Comparison of ENCODE assay signal across 9 cellular contexts in the genomic region with DNA sequence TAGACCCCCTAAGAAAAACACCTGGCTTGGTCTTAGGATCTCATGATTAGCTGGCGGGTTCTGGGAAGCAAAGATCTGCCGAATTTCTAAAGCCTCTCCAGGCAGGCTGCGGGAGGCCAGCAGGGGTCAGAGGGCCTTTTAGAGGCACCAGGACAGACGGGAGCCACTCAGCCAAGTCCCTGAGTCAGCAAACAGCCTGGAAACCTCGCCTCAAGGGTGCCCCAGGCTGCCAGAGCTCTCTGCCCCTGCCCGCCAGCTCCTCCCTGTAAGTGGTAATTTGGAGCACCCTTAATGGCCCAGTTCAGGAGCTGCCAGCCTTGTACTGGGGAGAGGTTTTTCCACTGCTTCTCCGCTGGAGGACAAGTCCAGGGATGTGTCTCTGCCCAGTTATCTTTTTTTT.
DNase-seq lines count a peak whose midpoint lies in the region; ATAC-seq and TF ChIP-seq lines count a peak whose summit lies in the region.
"Had no signal": no experiment of that assay in that cellular context is flagged by ENCODE, and none has a peak within 500 bp of the region (broad histone marks: within the 10 kb centered on the region; RNA-seq: fewer than 3 reads in every experiment).

No MANE protein-coding gene starts in this region.

- TF ChIP-seq EP300 in SK-N-SH (IDR thresholded peaks at IDR 0.05; ENCODE audit: borderline replicate concordance in 1 of 2, low read depth in 1 of 2, low read length in 1 of 2): no peak

- CTCF ChIA-PET in SK-N-SH (lab: Yijun Ruan, JAX): interaction anchor here (0.9 to 1.2 kb wide), 2 partner anchors 25 to 113 kb away, joined by 3 to 4 read pairs; no protein-coding TSS in a partner anchor

- peaks cover 1% of the 10 kb centered on the region for H3K27me3 Mint-ChIP-seq in endothelial cell (ENCODE audit: unreplicated experiment)

- no peaks in the 10 kb centered on the region for H3K9me3 Mint-ChIP-seq in endothelial cell (ENCODE audit: unreplicated experiment)

- no peak overlapping the region for H2BK15ac ChIP-seq in mesendoderm (replicated peaks; ENCODE audit: low read depth)

- no peak for TF ChIP-seq CTCF in SK-N-SH (IDR thresholded peaks at IDR 0.05)
- TF ChIP-seq CTCF in endothelial cell (IDR thresholded peaks at IDR 0.05; ENCODE audit: unreplicated experiment): no peak
- no peak for TF ChIP-seq CTCF in uterus (IDR thresholded peaks at IDR 0.05)

- H3K9ac ChIP-seq in SK-N-SH: no peak overlapping the region
- H3K9ac ChIP-seq in mesendoderm (ENCODE audit: low read length): no peak overlapping the region

- H3K27ac Mint-ChIP-seq in endothelial cell (ENCODE audit: unreplicated experiment): no peak overlapping the region

- H4K8ac ChIP-seq in mesendoderm (ENCODE audit: low read depth, low read length): no peak overlapping the region

- H3K9me3 ChIP-seq in SK-N-SH: no peaks in the 10 kb centered on the region
- no peaks in the 10 kb centered on the region for H3K9me3 ChIP-seq in uterus

- H3K4ac ChIP-seq in mesendoderm (ENCODE audit: low read depth, low read length): no peak overlapping the region

- H3K23ac ChIP-seq in mesendoderm (ENCODE audit: low read length): no peak overlapping the region

- H3K79me1 ChIP-seq in mesendoderm (ENCODE audit: low read length): no peaks in the 10 kb centered on the region

- H3K4me3 Mint-ChIP-seq in endothelial cell (ENCODE audit: unreplicated experiment): no peak overlapping the region

- TF ChIP-seq POLR2A in uterus (IDR thresholded peaks at IDR 0.05): no peak

- DNase-seq in SK-N-SH (no peak), endothelial cell (ENCODE audit: low spot score) (peak; percentile 22), mesendoderm (peak; percentile 53), uterus (no peak), NCI-H774 (lab: John Stamatoyannopoulos, UW) (no peak)
- DNase-seq: midbrain had no signal

- no peak overlapping the region for H3K18ac ChIP-seq in mesendoderm (ENCODE audit: low read length)

- POLR2A ChIA-PET in SK-N-SH (lab: Yijun Ruan, JAX): interaction anchor here (0.5 kb wide), 1 partner anchor 9 kb away, joined by 4 read pairs; no protein-coding TSS in a partner anchor

- no peaks in the 10 kb centered on the region for H4K20me1 ChIP-seq in SK-N-SH (ENCODE audit: insufficient read depth)

- H3K27ac ChIP-seq in SK-N-SH (ENCODE audit: low read depth in 2 of 2, low read length in 1 of 2) (no peak overlapping the region), mesendoderm (ENCODE audit: low read depth, low read length) (no peak overlapping the region), uterus (peak overlapping the region; percentile 47 to 70)

- H2AFZ ChIP-seq in SK-N-SH (ENCODE audit: low read depth): no peak overlapping the region

- no peaks in the 10 kb centered on the region; a peak in 1 of 4 replicates for H3K4me1 ChIP-seq in SK-N-SH (ENCODE audit: control insufficient read depth in 1 of 2, insufficient read depth in 2 of 2, low read depth in 1 of 2, low read length in 1 of 2)
- peaks cover 3% of the 10 kb centered on the region for H3K4me1 ChIP-seq in mesendoderm (ENCODE audit: control insufficient read depth, low read depth, low read length)
- H3K4me1 ChIP-seq in uterus: no peaks in the 10 kb centered on the region

- WGBS in SK-N-SH (ENCODE audit: low lambda C conversion rate): 89% methylated on average over 6 of the region's 7 CpGs
- WGBS in mesendoderm (ENCODE audit: extremely low coverage, insufficient coverage, low lambda C conversion rate): no CpG with 5 or more reads among the region's 7 CpGs

- peaks cover 15% of the 10 kb centered on the region for H3K4me1 Mint-ChIP-seq in endothelial cell (ENCODE audit: unreplicated experiment)

- H2AK5ac ChIP-seq in mesendoderm (ENCODE audit: low read length): no peak overlapping the region

- H3F3A ChIP-seq in SK-N-SH (replicated peaks; ENCODE audit: insufficient read depth): no peaks in the 10 kb centered on the region

- H3K56ac ChIP-seq in mesendoderm (ENCODE audit: low read length): no peak overlapping the region

- peak; percentile 41 for ATAC-seq in SK-N-SH treated with all-trans-retinoic acid at 6 μM for 48 hours
- no peak for ATAC-seq in GM18861 (IDR thresholded peaks at IDR 0.05; ENCODE audit: unreplicated experiment)
- ATAC-seq in HG03439 (IDR thresholded peaks at IDR 0.05; ENCODE audit: unreplicated experiment): no peak

- no peak overlapping the region for H4K5ac ChIP-seq in mesendoderm (ENCODE audit: low read length)

- no peak overlapping the region for H2BK5ac ChIP-seq in mesendoderm (ENCODE audit: low read length)

- no peak for TF ChIP-seq RAD21 in SK-N-SH (IDR thresholded peaks at IDR 0.05; ENCODE audit: low read length)

- peaks cover 5% of the 10 kb centered on the region for H3K36me3 Mint-ChIP-seq in endothelial cell (ENCODE audit: low read depth, unreplicated experiment)

- H3K4me3 ChIP-seq in SK-N-SH (ENCODE audit: low read depth in 2 of 2, low read length in 1 of 2): no peak overlapping the region
- H3K4me3 ChIP-seq in mesendoderm (ENCODE audit: low read length): no peak overlapping the region
- H3K4me3 ChIP-seq in uterus: no peak overlapping the region

- H3K27me3 ChIP-seq in SK-N-SH (ENCODE audit: insufficient read depth): no peaks in the 10 kb centered on the region
- H3K27me3 ChIP-seq in mesendoderm (ENCODE audit: insufficient read depth, low read length, poor library complexity): no peaks in the 10 kb centered on the region
- H3K27me3 ChIP-seq in uterus: no peaks in the 10 kb centered on the region

- intact Hi-C loops in uterus (cut with DNase I; ENCODE audit: low total_unique reads): no loop called here

- no peaks in the 10 kb centered on the region for H3K36me3 ChIP-seq in SK-N-SH (replicated peaks in 1 of 2; ENCODE audit: control insufficient read depth in 1 of 2, insufficient read depth in 2 of 2, low read length in 1 of 2)
- no peaks in the 10 kb centered on the region for H3K36me3 ChIP-seq in mesendoderm (ENCODE audit: control insufficient read depth, insufficient read depth, low read length)
- no peaks in the 10 kb centered on the region for H3K36me3 ChIP-seq in uterus

- H2BK120ac ChIP-seq in mesendoderm (ENCODE audit: low read depth, low read length): no peak overlapping the region

- no peaks in the 10 kb centered on the region for H3K9me2 ChIP-seq in SK-N-SH

- H3K4me2 ChIP-seq in SK-N-SH (no peak overlapping the region), mesendoderm (ENCODE audit: low read length) (no peak overlapping the region)

- no peaks in the 10 kb centered on the region for H3K79me2 ChIP-seq in SK-N-SH (ENCODE audit: insufficient read depth)
- H3K79me2 ChIP-seq in mesendoderm (ENCODE audit: control insufficient read depth, insufficient read depth, low read length): no peaks in the 10 kb centered on the region

TF ChIP-seq in SK-N-SH treated with all-trans-retinoic acid at 6 μM for 48 hours, 23 proteins besides CTCF, POLR2A, EP300 and RAD21 (continues in another document):
- TF ChIP-seq TCF4 (CRISPR knock-in tag; IDR thresholded peaks at IDR 0.05; ENCODE audit: borderline replicate concordance): no peak
- no peak for TF ChIP-seq ARNTL (CRISPR knock-in tag; IDR thresholded peaks at IDR 0.05; ENCODE audit: borderline replicate concordance, low read depth)
- TF ChIP-seq, protein P1, sequence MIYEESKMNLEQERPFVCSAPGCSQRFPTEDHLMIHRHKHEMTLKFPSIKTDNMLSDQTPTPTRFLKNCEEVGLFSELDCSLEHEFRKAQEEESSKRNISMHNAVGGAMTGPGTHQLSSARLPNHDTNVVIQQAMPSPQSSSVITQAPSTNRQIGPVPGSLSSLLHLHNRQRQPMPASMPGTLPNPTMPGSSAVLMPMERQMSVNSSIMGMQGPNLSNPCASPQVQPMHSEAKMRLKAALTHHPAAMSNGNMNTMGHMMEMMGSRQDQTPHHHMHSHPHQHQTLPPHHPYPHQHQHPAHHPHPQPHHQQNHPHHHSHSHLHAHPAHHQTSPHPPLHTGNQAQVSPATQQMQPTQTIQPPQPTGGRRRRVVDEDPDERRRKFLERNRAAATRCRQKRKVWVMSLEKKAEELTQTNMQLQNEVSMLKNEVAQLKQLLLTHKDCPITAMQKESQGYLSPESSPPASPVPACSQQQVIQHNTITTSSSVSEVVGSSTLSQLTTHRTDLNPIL (CRISPR knock-in tag; IDR thresholded peaks at IDR 0.05; ENCODE audit: low read depth): no peak
- TF ChIP-seq RARB (CRISPR knock-in tag; IDR thresholded peaks at IDR 0.05): no peak
- no peak for TF ChIP-seq ISL1 (CRISPR knock-in tag; IDR thresholded peaks at IDR 0.05)
- no peak for TF ChIP-seq BACH2 (CRISPR knock-in tag; IDR thresholded peaks at IDR 0.05; ENCODE audit: borderline replicate concordance)
- no peak for TF ChIP-seq ZFP30 (CRISPR knock-in tag; IDR thresholded peaks at IDR 0.05)
- no peak for TF ChIP-seq PPARA (CRISPR knock-in tag; IDR thresholded peaks at IDR 0.05; ENCODE audit: borderline replicate concordance)
- TF ChIP-seq ZC3H10 (CRISPR knock-in tag; IDR thresholded peaks at IDR 0.05): no peak
- no peak for TF ChIP-seq ZFP3 (CRISPR knock-in tag; IDR thresholded peaks at IDR 0.05)

TF ChIP-seq in SK-N-SH, 30 proteins besides CTCF, POLR2A, EP300 and RAD21 (continues in another document):
- TF ChIP-seq SIN3A (IDR thresholded peaks at IDR 0.05; ENCODE audit: borderline replicate concordance, low read depth, low read length) (no peak), CHD2 (IDR thresholded peaks at IDR 0.05; ENCODE audit: low read length, partially characterized antibody) (no peak), TAF1 (IDR thresholded peaks at IDR 0.05; ENCODE audit: borderline replicate concordance, low read depth, low read length) (no peak), TEAD4 (IDR thresholded peaks at IDR 0.05; ENCODE audit: borderline replicate concordance, insufficient read depth) (no peak), FOXJ3 (CRISPR knock-in tag; IDR thresholded peaks at IDR 0.05) (no peak), JUND (IDR thresholded peaks at IDR 0.05) (no peak), NFIC (IDR thresholded peaks at IDR 0.05; ENCODE audit: borderline replicate concordance) (no peak)
- TF ChIP-seq, protein P2, sequence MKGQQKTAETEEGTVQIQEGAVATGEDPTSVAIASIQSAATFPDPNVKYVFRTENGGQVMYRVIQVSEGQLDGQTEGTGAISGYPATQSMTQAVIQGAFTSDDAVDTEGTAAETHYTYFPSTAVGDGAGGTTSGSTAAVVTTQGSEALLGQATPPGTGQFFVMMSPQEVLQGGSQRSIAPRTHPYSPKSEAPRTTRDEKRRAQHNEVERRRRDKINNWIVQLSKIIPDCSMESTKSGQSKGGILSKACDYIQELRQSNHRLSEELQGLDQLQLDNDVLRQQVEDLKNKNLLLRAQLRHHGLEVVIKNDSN (IDR thresholded peaks at IDR 0.05; ENCODE audit: borderline replicate concordance, low read depth): no peak
- TF ChIP-seq, protein P3, sequence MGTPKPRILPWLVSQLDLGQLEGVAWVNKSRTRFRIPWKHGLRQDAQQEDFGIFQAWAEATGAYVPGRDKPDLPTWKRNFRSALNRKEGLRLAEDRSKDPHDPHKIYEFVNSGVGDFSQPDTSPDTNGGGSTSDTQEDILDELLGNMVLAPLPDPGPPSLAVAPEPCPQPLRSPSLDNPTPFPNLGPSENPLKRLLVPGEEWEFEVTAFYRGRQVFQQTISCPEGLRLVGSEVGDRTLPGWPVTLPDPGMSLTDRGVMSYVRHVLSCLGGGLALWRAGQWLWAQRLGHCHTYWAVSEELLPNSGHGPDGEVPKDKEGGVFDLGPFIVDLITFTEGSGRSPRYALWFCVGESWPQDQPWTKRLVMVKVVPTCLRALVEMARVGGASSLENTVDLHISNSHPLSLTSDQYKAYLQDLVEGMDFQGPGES (IDR thresholded peaks at IDR 0.05; ENCODE audit: low read depth, low read length): no peak

Comparison
In these comparisons a context has a peak if more than half of its experiments do, and no peak if none do; other contexts are left out.
1. DNase-seq: peak in endothelial cell (single experiment) and mesendoderm (single experiment); none in SK-N-SH (single experiment), uterus (0 of 2) and NCI-H774 (single experiment).
2. H3K27ac ChIP-seq: peak in uterus (2 of 2); none in SK-N-SH (0 of 2) and mesendoderm (single experiment).